ENCODE assay signal across 16 cellular contexts in genomic region chr2:157419031-157419580, GRCh38. TPM values are rescaled to one million over a fixed set of nuclear protein-coding genes. Genes with fewer than 3 reads are reported as not detected.
DNase-seq lines count a peak whose midpoint lies in the region; ATAC-seq lines count a peak whose summit lies in the region.
"Had no signal": no experiment of that assay in that cellular context is flagged by ENCODE, and none has a peak within 500 bp of the region (broad histone marks: within the 10 kb centered on the region; RNA-seq: fewer than 3 reads in every experiment).

No MANE protein-coding gene starts in this region.

- H3K9me3 ChIP-seq in duodenal mucosa (ENCODE audit: control insufficient read depth in 1 of 2, low read length in 2 of 2), result no peaks in the 10 kb centered on the region
- H3K9me3 ChIP-seq: A549, psoas muscle had no signal

- H3K9me3 Mint-ChIP-seq in activated CD4-positive, alpha-beta T cell treated with anti-CD3 and anti-CD28 coated beads for 36 hours (ENCODE audit: low read depth), result no peaks in the 10 kb centered on the region
- peaks cover 0 to 4% (median 3%) of the 10 kb centered on the region in 3 donors for H3K9me3 Mint-ChIP-seq in T-cell
- no peaks in the 10 kb centered on the region for H3K9me3 Mint-ChIP-seq in stimulated activated memory B cell treated with anti-CD40 and anti-IgM and Interleukin-4, amounts not matched to agents 10 μg/mL and 1 μg/mL and 100 μg/mL, for 72 hours

- H3K27ac Mint-ChIP-seq in activated CD4-positive, alpha-beta T cell treated with anti-CD3 and anti-CD28 coated beads for 36 hours, result peak overlapping the region; percentile 87
- H3K27ac Mint-ChIP-seq in T-cell, result peak overlapping the region; percentile 97 to 98
- peak overlapping the region; percentile 91 for H3K27ac Mint-ChIP-seq in stimulated activated memory B cell treated with anti-CD40 and anti-IgM and Interleukin-4, amounts not matched to agents 10 μg/mL and 1 μg/mL and 100 μg/mL, for 72 hours

- intact Hi-C loops in activated CD4-positive, alpha-beta T cell treated with anti-CD3 and anti-CD28 coated beads for 36 hours (cut with DNase I, micrococcal nuclease), result no loop called here

- H3K36me3 ChIP-seq in duodenal mucosa (ENCODE audit: control insufficient read depth in 1 of 2, insufficient read depth in 2 of 2, low read length in 2 of 2), result peaks cover 6 to 41% of the 10 kb centered on the region in 2 donors

- no peaks in the 10 kb centered on the region for H3K27me3 Mint-ChIP-seq in activated CD4-positive, alpha-beta T cell treated with anti-CD3 and anti-CD28 coated beads for 36 hours
- no peaks in the 10 kb centered on the region for H3K27me3 Mint-ChIP-seq in T-cell
- no peaks in the 10 kb centered on the region for H3K27me3 Mint-ChIP-seq in stimulated activated memory B cell treated with anti-CD40 and anti-IgM and Interleukin-4, amounts not matched to agents 10 μg/mL and 1 μg/mL and 100 μg/mL, for 72 hours

- H3K4me1 Mint-ChIP-seq in activated CD4-positive, alpha-beta T cell treated with anti-CD3 and anti-CD28 coated beads for 36 hours, result peaks cover 87% of the 10 kb centered on the region
- H3K4me1 Mint-ChIP-seq in T-cell, result peaks cover 81 to 88% (median 82%) of the 10 kb centered on the region in 3 donors
- H3K4me1 Mint-ChIP-seq in stimulated activated memory B cell treated with anti-CD40 and anti-IgM and Interleukin-4, amounts not matched to agents 10 μg/mL and 1 μg/mL and 100 μg/mL, for 72 hours, result peaks cover 63% of the 10 kb centered on the region

- H3K27me3 ChIP-seq in duodenal mucosa (ENCODE audit: control insufficient read depth in 1 of 2, insufficient read depth in 2 of 2, low read length in 2 of 2), result no peaks in the 10 kb centered on the region

- peak; percentile 40 for DNase-seq in activated CD4-positive, alpha-beta T cell treated with anti-CD3 and anti-CD28 coated beads for 36 hours
- no peak for DNase-seq in activated CD4-positive, alpha-beta T cell treated with anti-CD3 and anti-CD28 coated beads, Interleukin-2, amount 50 U/mL, for 48 hours
- DNase-seq in T-cell (no peak), cerebellar nuclear complex (lab: John Stamatoyannopoulos, UW) (no peak), SW480 (ENCODE audit: low spot score) (no peak)
- DNase-seq: activated gamma-delta T cell treated with Interleukin-2 at 50 U/mL for 16 hours; DMS 273 treated with DMSO at 0.1 percent for 48 hours; NCI-H1417; psoas muscle; stimulated activated CD4-positive, alpha-beta T cell treated with anti-CD3 and anti-CD28 coated beads, Interleukin-4, amount 100 ng/mL, for 1 hour had no signal

- peak overlapping the region; percentile 8 for H3K27ac ChIP-seq in duodenal mucosa (ENCODE audit: low read depth, low read length)
- H3K27ac ChIP-seq: A549, psoas muscle had no signal

- ATAC-seq in activated CD4-positive, alpha-beta T cell treated with anti-CD3 and anti-CD28 coated beads for 36 hours, result no peak
- ATAC-seq in T-cell (replicated peaks in 1 of 4) (no peak), HG03045 (IDR thresholded peaks at IDR 0.05; ENCODE audit: unreplicated experiment) (no peak)
- ATAC-seq in stimulated activated memory B cell treated with anti-CD40 and anti-IgM and Interleukin-4, amounts not matched to agents 10 μg/mL and 1 μg/mL and 100 μg/mL, for 72 hours, result no peak
- ATAC-seq: A549; activated CD4-positive, CD25-positive, alpha-beta regulatory T cell treated with anti-CD3 and anti-CD28 coated beads, Interleukin-2, amount 50 U/mL, for 24 hours; psoas muscle had no signal

- H3K9ac ChIP-seq in duodenal mucosa (ENCODE audit: low read depth in 1 of 2, low read length in 2 of 2), result peak overlapping the region in 1 of 2 donors; percentile 23

- peaks cover 15 to 23% of the 10 kb centered on the region in 2 donors for H3K4me1 ChIP-seq in duodenal mucosa (ENCODE audit: control insufficient read depth in 1 of 2, insufficient read depth in 2 of 2, low read length in 2 of 2)
- H3K4me1 ChIP-seq: A549, psoas muscle had no signal

- POLR2A ChIA-PET in activated CD4-positive, alpha-beta T cell treated with anti-CD3 and anti-CD28 coated beads for 36 hours (lab: Charles Lee), result interaction anchor here (0.6 to 4.6 kb wide), 10 partner anchors 15 to 265 kb away, joined by 3 to 25 read pairs (median 4); partner anchors contain the start of gene CYTIP
- POLR2A ChIA-PET in T-cell (lab: Charles Lee), result interaction anchor here (0.5 to 11.7 kb wide), 19 partner anchors 9 to 209 kb away, joined by 3 to 216 read pairs (median 8); partner anchors contain the start of gene CYTIP (in 2 of the 2)

- H3K36me3 Mint-ChIP-seq in activated CD4-positive, alpha-beta T cell treated with anti-CD3 and anti-CD28 coated beads for 36 hours (ENCODE audit: low read depth), result peaks cover 88% of the 10 kb centered on the region
- peaks cover 83% of the 10 kb centered on the region for H3K36me3 Mint-ChIP-seq in T-cell
- H3K36me3 Mint-ChIP-seq in stimulated activated memory B cell treated with anti-CD40 and anti-IgM and Interleukin-4, amounts not matched to agents 10 μg/mL and 1 μg/mL and 100 μg/mL, for 72 hours, result peaks cover 79% of the 10 kb centered on the region

- peak overlapping the region; percentile 62 for H3K4me3 Mint-ChIP-seq in activated CD4-positive, alpha-beta T cell treated with anti-CD3 and anti-CD28 coated beads for 36 hours
- H3K4me3 Mint-ChIP-seq in T-cell, result peak overlapping the region; percentile 36 to 50 (median 38)
- H3K4me3 Mint-ChIP-seq in stimulated activated memory B cell treated with anti-CD40 and anti-IgM and Interleukin-4, amounts not matched to agents 10 μg/mL and 1 μg/mL and 100 μg/mL, for 72 hours, result no peak overlapping the region

- H3K4me3 ChIP-seq in duodenal mucosa (ENCODE audit: low read depth in 1 of 2, low read length in 2 of 2), result no peak overlapping the region
- H3K4me3 ChIP-seq: A549, psoas muscle had no signal

- CTCF ChIA-PET in activated CD4-positive, alpha-beta T cell treated with anti-CD3 and anti-CD28 coated beads for 36 hours (lab: Charles Lee), result interaction anchor here (0.8 to 7.1 kb wide), 11 partner anchors 8 to 113 kb away, joined by 3 to 42 read pairs (median 4); partner anchors contain the start of gene ERMN
- CTCF ChIA-PET in T-cell (lab: Charles Lee), result interaction anchor here (0.6 to 2.7 kb wide), 10 partner anchors 12 to 103 kb away, joined by 3 to 23 read pairs (median 4); no protein-coding TSS in a partner anchor

RNA-seq across cellular contexts. Expression of gene CYTIP, which starts 24.8 kb away (rescaled TPM):
- 100 to 1,000 TPM; 470 to 536 TPM for total RNA-seq in activated CD4-positive, alpha-beta T cell treated with anti-CD3 and anti-CD28 coated beads for 36 hours
- 100 to 1,000 TPM; 264 to 465 (median 273) TPM for total RNA-seq in T-cell
- total RNA-seq: endothelial cell of umbilical vein had no signal
